13 cellular contexts compared by ENCODE assay signal in genomic region chr9:20315672-20316071, GRCh38.
DNase-seq lines count a peak whose midpoint lies in the region; ATAC-seq, FAIRE-seq and TF ChIP-seq lines count a peak whose summit lies in the region.
"Had no signal": no experiment of that assay in that cellular context is flagged by ENCODE, and none has a peak within 500 bp of the region (broad histone marks: within the 10 kb centered on the region; RNA-seq: fewer than 3 reads in every experiment).

No MANE protein-coding gene starts in this region.

- POLR2A ChIA-PET in CD4-positive, alpha-beta memory T cell (lab: Charles Lee; ENCODE audit: partially characterized antibody) = interaction anchor here (0.6 to 1.5 kb wide), 5 partner anchors 14 to 307 kb away, joined by 3 to 4 read pairs (median 3); partner anchors contain the start of gene MLLT3
- POLR2A ChIA-PET in naive thymus-derived CD4-positive, alpha-beta T cell (lab: Charles Lee) = interaction anchor here (0.7 to 1.4 kb wide), 3 partner anchors 12 to 36 kb away, joined by 3 to 5 read pairs (median 4); no protein-coding TSS in a partner anchor

- peaks cover 34 to 76% (median 64%) of the 10 kb centered on the region in 4 donors for H3K4me1 Mint-ChIP-seq in CD4-positive, alpha-beta memory T cell
- H3K4me1 Mint-ChIP-seq in astrocyte (ENCODE audit: low read depth, unreplicated experiment) = peaks cover 19% of the 10 kb centered on the region
- peaks cover 37 to 91% (median 86%) of the 10 kb centered on the region in 7 donors for H3K4me1 Mint-ChIP-seq in naive thymus-derived CD4-positive, alpha-beta T cell
- peaks cover 14 to 19% of the 10 kb centered on the region in 2 donors for H3K4me1 Mint-ChIP-seq in effector memory CD8-positive, alpha-beta T cell (ENCODE audit: low read depth in 2 of 2)

- no peak overlapping the region for H3K4me2 ChIP-seq in astrocyte (ENCODE audit: low read length)

- intact Hi-C loops in CD4-positive, alpha-beta memory T cell (cut with micrococcal nuclease) = loop anchor here (5.0 to 10.0 kb wide), 2 partner anchors 73 to 101 kb away; no protein-coding TSS in a partner anchor
- intact Hi-C loops in naive thymus-derived CD4-positive, alpha-beta T cell (cut with micrococcal nuclease) = loop anchor here (1.0 to 5.0 kb wide), 5 partner anchors 15 to 388 kb away; no protein-coding TSS in a partner anchor
- intact Hi-C loops in vagina (cut with DNase I) = no loop called here

- no peaks in the 10 kb centered on the region for H3K36me3 ChIP-seq in CD4-positive, alpha-beta memory T cell (ENCODE audit: insufficient read depth, low read length)
- no peaks in the 10 kb centered on the region for H3K36me3 ChIP-seq in astrocyte (ENCODE audit: insufficient read depth, low read length)
- H3K36me3 ChIP-seq in naive thymus-derived CD4-positive, alpha-beta T cell (ENCODE audit: control insufficient read depth in 2 of 3, insufficient read depth in 3 of 3, low read length in 3 of 3) = no peaks in the 10 kb centered on the region
- no peaks in the 10 kb centered on the region for H3K36me3 ChIP-seq in vagina
- H3K36me3 ChIP-seq: Peyer's patch had no signal

- DNase-seq in CD4-positive, alpha-beta memory T cell = no peak
- DNase-seq in HT1080 (ENCODE audit: low read depth) (peak; percentile 87), astrocyte (ENCODE audit: low read depth) (peak; percentile 86), nucleus accumbens (lab: John Stamatoyannopoulos, UW) (no peak), OCI-M1 (lab: John Stamatoyannopoulos, UW) (no peak), vagina (ENCODE audit: extremely low spot score in 2 of 2) (no peak)
- no peak for DNase-seq in naive thymus-derived CD4-positive, alpha-beta T cell
- DNase-seq in effector memory CD8-positive, alpha-beta T cell = no peak
- DNase-seq: GDM1, NCI-H1930, Peyer's patch had no signal

- no peaks in the 10 kb centered on the region for H3K27me3 ChIP-seq in CD4-positive, alpha-beta memory T cell (ENCODE audit: insufficient read depth, low read length)
- no peaks in the 10 kb centered on the region for H3K27me3 ChIP-seq in astrocyte (ENCODE audit: insufficient read depth, low read length)
- H3K27me3 ChIP-seq in naive thymus-derived CD4-positive, alpha-beta T cell (ENCODE audit: control insufficient read depth in 2 of 2, insufficient read depth in 2 of 2, low read length in 2 of 2) = no peaks in the 10 kb centered on the region
- no peaks in the 10 kb centered on the region for H3K27me3 ChIP-seq in vagina
- H3K27me3 ChIP-seq: Peyer's patch had no signal

- H3K27me3 Mint-ChIP-seq in CD4-positive, alpha-beta memory T cell = no peaks in the 10 kb centered on the region
- H3K27me3 Mint-ChIP-seq in astrocyte (ENCODE audit: low read depth, unreplicated experiment) = no peaks in the 10 kb centered on the region
- H3K27me3 Mint-ChIP-seq in naive thymus-derived CD4-positive, alpha-beta T cell = no peaks in the 10 kb centered on the region
- no peaks in the 10 kb centered on the region for H3K27me3 Mint-ChIP-seq in effector memory CD8-positive, alpha-beta T cell

- H3K27ac ChIP-seq in CD4-positive, alpha-beta memory T cell (ENCODE audit: low read depth, low read length) = peak overlapping the region; percentile 46
- H3K27ac ChIP-seq in astrocyte (ENCODE audit: low read depth, low read length) (no peak overlapping the region), vagina (no peak overlapping the region)
- H3K27ac ChIP-seq in naive thymus-derived CD4-positive, alpha-beta T cell (ENCODE audit: low read depth, low read length) = peak overlapping the region; percentile 66

- H3K9me3 ChIP-seq in CD4-positive, alpha-beta memory T cell (ENCODE audit: control insufficient read depth in 1 of 2, low read length in 2 of 2) = no peaks in the 10 kb centered on the region
- H3K9me3 ChIP-seq in astrocyte (ENCODE audit: insufficient read depth, low read depth, low read length) (no peaks in the 10 kb centered on the region), vagina (no peaks in the 10 kb centered on the region)
- no peaks in the 10 kb centered on the region for H3K9me3 ChIP-seq in naive thymus-derived CD4-positive, alpha-beta T cell (ENCODE audit: control insufficient read depth in 2 of 3, low read length in 3 of 3)
- H3K9me3 ChIP-seq: Peyer's patch had no signal

- peaks cover 51% of the 10 kb centered on the region for H3K4me1 ChIP-seq in CD4-positive, alpha-beta memory T cell (ENCODE audit: insufficient read depth, low read length)
- H3K4me1 ChIP-seq in astrocyte (ENCODE audit: insufficient read depth, low read length) (peaks cover 22% of the 10 kb centered on the region), vagina (peaks cover 10% of the 10 kb centered on the region)
- peaks cover 30 to 63% of the 10 kb centered on the region in 2 donors for H3K4me1 ChIP-seq in naive thymus-derived CD4-positive, alpha-beta T cell (ENCODE audit: control insufficient read depth in 2 of 2, insufficient read depth in 2 of 2, low read length in 2 of 2)

- H4K20me1 ChIP-seq in astrocyte (ENCODE audit: insufficient read depth, low read length) = no peaks in the 10 kb centered on the region

- peak; percentile 96 for FAIRE-seq in astrocyte (lab: Jason Lieb, UNC)
- FAIRE-seq: colon had no signal

- H3K36me3 Mint-ChIP-seq in CD4-positive, alpha-beta memory T cell = no peaks in the 10 kb centered on the region
- no peaks in the 10 kb centered on the region for H3K36me3 Mint-ChIP-seq in astrocyte (ENCODE audit: low read depth, unreplicated experiment)
- peaks cover 0 to 26% (median 3%) of the 10 kb centered on the region in 5 donors for H3K36me3 Mint-ChIP-seq in naive thymus-derived CD4-positive, alpha-beta T cell
- no peaks in the 10 kb centered on the region for H3K36me3 Mint-ChIP-seq in effector memory CD8-positive, alpha-beta T cell (ENCODE audit: insufficient read depth)

- H3K4me3 ChIP-seq in CD4-positive, alpha-beta memory T cell (ENCODE audit: low read length in 2 of 2) = no peak overlapping the region
- no peak overlapping the region for H3K4me3 ChIP-seq in astrocyte (ENCODE audit: insufficient read depth, low read depth, low read length)
- H3K4me3 ChIP-seq in naive thymus-derived CD4-positive, alpha-beta T cell (ENCODE audit: low read length) = peak overlapping the region; percentile 2
- H3K4me3 ChIP-seq in vagina = no peak overlapping the region
- H3K4me3 ChIP-seq: Peyer's patch had no signal

- H3K9ac ChIP-seq in astrocyte (ENCODE audit: low read length) = no peak overlapping the region

- CTCF ChIA-PET in CD4-positive, alpha-beta memory T cell (lab: Charles Lee; ENCODE audit: partially characterized antibody) = interaction anchor here (1.0 kb wide), 1 partner anchor 40 kb away, joined by 3 read pairs; no protein-coding TSS in a partner anchor
- CTCF ChIA-PET in naive thymus-derived CD4-positive, alpha-beta T cell (lab: Charles Lee) = no interaction called here

- H3K27ac Mint-ChIP-seq in CD4-positive, alpha-beta memory T cell = peak overlapping the region; percentile 27 to 91 (median 80)
- H3K27ac Mint-ChIP-seq in astrocyte (ENCODE audit: unreplicated experiment) = no peak overlapping the region
- H3K27ac Mint-ChIP-seq in naive thymus-derived CD4-positive, alpha-beta T cell = peak overlapping the region; percentile 61 to 99 (median 91)
- peak overlapping the region in 1 of 2 donors; percentile 41 for H3K27ac Mint-ChIP-seq in effector memory CD8-positive, alpha-beta T cell

- no peak for ATAC-seq in naive thymus-derived CD4-positive, alpha-beta T cell
- ATAC-seq in effector memory CD8-positive, alpha-beta T cell (replicated peaks) = no peak

- no peak for TF ChIP-seq CTCF in astrocyte (IDR thresholded peaks at IDR 0.05; ENCODE audit: insufficient read depth, low read depth, low read length)
- no peak for TF ChIP-seq CTCF in vagina (IDR thresholded peaks at IDR 0.05)

- H3K9me3 Mint-ChIP-seq in CD4-positive, alpha-beta memory T cell = no peaks in the 10 kb centered on the region
- H3K9me3 Mint-ChIP-seq in astrocyte (ENCODE audit: unreplicated experiment) = peaks cover 6% of the 10 kb centered on the region
- peaks cover 0 to 13% (median 0%) of the 10 kb centered on the region in 11 donors for H3K9me3 Mint-ChIP-seq in naive thymus-derived CD4-positive, alpha-beta T cell
- no peaks in the 10 kb centered on the region for H3K9me3 Mint-ChIP-seq in effector memory CD8-positive, alpha-beta T cell

- peak overlapping the region in 5 of 8 donors; percentile 12 to 46 (median 24) for H3K4me3 Mint-ChIP-seq in CD4-positive, alpha-beta memory T cell
- peak overlapping the region; percentile 31 for H3K4me3 Mint-ChIP-seq in astrocyte (ENCODE audit: unreplicated experiment)
- peak overlapping the region in 6 of 10 donors; percentile 49 to 64 (median 60) for H3K4me3 Mint-ChIP-seq in naive thymus-derived CD4-positive, alpha-beta T cell
- H3K4me3 Mint-ChIP-seq in effector memory CD8-positive, alpha-beta T cell = no peak overlapping the region
- H3K4me3 Mint-ChIP-seq: neural crest cell had no signal

- no peaks in the 10 kb centered on the region for H3K79me2 ChIP-seq in astrocyte (ENCODE audit: insufficient read depth, low read length)

- TF ChIP-seq POLR2A in vagina (IDR thresholded peaks at IDR 0.05) = no peak

- H2AFZ ChIP-seq in astrocyte (ENCODE audit: low read depth, low read length) = no peak overlapping the region

Comparison
In these comparisons a context has a peak if more than half of its experiments do, and no peak if none do; other contexts are left out.
1. DNase-seq: peak in HT1080 (single experiment) and astrocyte (single experiment); none in CD4-positive, alpha-beta memory T cell (0 of 5), naive thymus-derived CD4-positive, alpha-beta T cell (0 of 9), nucleus accumbens (0 of 56), OCI-M1 (single experiment), vagina (0 of 2) and effector memory CD8-positive, alpha-beta T cell (0 of 3).
2. H3K27ac ChIP-seq: peak in CD4-positive, alpha-beta memory T cell (single experiment) and naive thymus-derived CD4-positive, alpha-beta T cell (single experiment); none in astrocyte (single experiment) and vagina (single experiment).
3. H3K4me3 Mint-ChIP-seq: peak in CD4-positive, alpha-beta memory T cell (5 of 8), astrocyte (single experiment) and naive thymus-derived CD4-positive, alpha-beta T cell (6 of 10); none in effector memory CD8-positive, alpha-beta T cell (0 of 2).